Comparison of ENCODE assay signal across 1 cellular context in the genomic region with DNA sequence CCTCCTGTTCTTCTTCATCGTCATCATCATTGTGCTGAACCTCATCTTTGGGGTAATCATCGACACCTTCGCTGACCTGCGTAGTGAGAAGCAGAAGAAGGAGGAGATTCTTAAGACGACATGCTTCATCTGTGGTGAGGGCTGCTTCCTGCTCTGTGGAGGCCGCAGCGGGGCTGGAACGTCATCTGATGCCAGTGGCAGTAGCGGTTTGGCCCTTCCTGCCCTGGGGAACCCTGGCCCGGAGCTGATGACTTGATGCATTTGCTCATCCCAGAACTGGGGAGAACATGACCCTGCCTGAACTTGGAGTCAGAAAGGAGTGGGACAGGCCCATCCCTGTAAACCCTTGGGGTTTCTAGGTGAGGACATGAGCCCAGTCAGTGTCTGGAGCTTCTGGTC.
A peak's percentile ranks its signal among the peaks of the same experiment; 100 is the strongest.
TF ChIP-seq lines count a peak whose summit lies in the region.

No MANE protein-coding gene starts in this region.

TF ChIP-seq in GM12878, 131 proteins besides CTCF, POLR2A, EP300 and RAD21 (continued from another document):
- TF ChIP-seq HSF1 (IDR thresholded peaks at IDR 0.05; ENCODE audit: low read depth, low read length), result no peak
- TF ChIP-seq RBBP5 (conservative IDR thresholded peaks at IDR 0.05), result no peak
- TF ChIP-seq RAD51 (IDR thresholded peaks at IDR 0.05), result no peak
- TF ChIP-seq EGR1 (IDR thresholded peaks at IDR 0.05; ENCODE audit: borderline replicate concordance in 1 of 2, low read depth in 2 of 2, low read length in 2 of 2), result no peak
- TF ChIP-seq CREB1 (IDR thresholded peaks at IDR 0.05; ENCODE audit: low read depth), result peak; percentile 58; the same call in 1 of the 2 replicates
- no peak for TF ChIP-seq ATF3 (IDR thresholded peaks at IDR 0.05; ENCODE audit: borderline replicate concordance, extremely low read depth, low read depth, low read length)
- no peak for TF ChIP-seq JUNB (IDR thresholded peaks at IDR 0.05)
- TF ChIP-seq MYB (IDR thresholded peaks at IDR 0.05; ENCODE audit: borderline replicate concordance, low read depth, low read length), result no peak
